Comparison of ENCODE assay signal across 26 cellular contexts in the genomic region with DNA sequence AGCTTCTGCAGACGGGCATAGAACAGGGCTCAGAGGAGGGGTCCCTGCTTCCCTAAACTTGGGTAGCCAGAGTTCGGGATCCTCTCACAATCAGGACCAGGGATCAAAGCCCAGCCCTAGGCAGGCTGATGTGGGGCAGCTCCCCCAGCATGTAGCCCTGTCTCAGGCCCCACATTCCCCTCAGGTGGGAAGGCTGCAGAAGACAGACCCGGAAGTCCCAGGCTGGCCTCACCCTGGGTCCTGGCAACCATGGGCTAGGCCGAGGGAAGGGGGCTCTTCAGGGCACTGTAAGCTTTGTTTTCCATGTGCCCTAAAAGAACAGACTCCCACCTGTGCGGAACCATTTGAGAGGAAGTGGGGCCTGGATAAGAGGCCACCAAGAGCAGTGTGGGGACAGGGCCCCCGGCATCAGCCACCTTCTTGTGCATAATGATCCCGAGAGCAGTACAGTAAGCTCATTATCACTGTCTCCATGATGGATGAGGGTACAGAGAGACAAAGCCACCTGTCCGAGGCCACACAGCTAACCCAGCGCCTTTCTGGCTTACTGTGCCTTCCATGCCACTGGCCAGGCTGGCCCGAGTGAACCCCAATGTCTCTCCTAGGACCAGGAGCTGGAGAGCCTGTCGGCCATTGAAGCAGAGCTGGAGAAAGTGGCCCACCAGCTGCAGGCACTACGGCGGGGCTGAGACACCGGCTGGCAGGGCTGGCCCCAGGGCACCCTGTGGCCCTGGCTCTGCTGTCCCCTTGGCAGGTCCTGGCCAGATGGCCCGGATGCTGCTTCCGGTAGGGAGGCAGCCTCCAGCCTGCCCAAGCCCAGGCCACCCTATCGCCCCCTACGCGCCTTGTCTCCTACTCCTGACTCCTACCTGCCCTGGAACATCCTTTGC. TPM values are rescaled to one million over a fixed set of nuclear protein-coding genes. Genes with fewer than 3 reads are reported as not detected.
"Had no signal": no experiment of that assay in that cellular context is flagged by ENCODE, and none has a peak within 500 bp of the region (broad histone marks: within the 10 kb centered on the region; RNA-seq: fewer than 3 reads in every experiment).

No MANE protein-coding gene starts in this region.

- H3K4me1 Mint-ChIP-seq: activated CD4-positive, alpha-beta T cell treated with anti-CD3 and anti-CD28 coated beads for 36 hours; activated naive CD8-positive, alpha-beta T cell treated with anti-CD3 and anti-CD28 coated beads, Interleukin-2, amount 10 ng/mL, durations not matched to agents 7 days and 5 days had no signal

- H3K4me1 ChIP-seq: adrenal gland, breast epithelium had no signal

- ATAC-seq: activated CD4-positive, alpha-beta T cell treated with anti-CD3 and anti-CD28 coated beads for 36 hours; activated CD8-positive, alpha-beta T cell treated with anti-CD3 and anti-CD28 coated beads, Interleukin-2, amount 10 ng/mL, durations not matched to agents 7 days and 5 days; PC-3 had no signal

- H3K27ac ChIP-seq: breast epithelium had no signal

- H3K9me3 ChIP-seq: adrenal gland, breast epithelium had no signal

- H3K9me3 Mint-ChIP-seq: activated naive CD8-positive, alpha-beta T cell treated with anti-CD3 and anti-CD28 coated beads, Interleukin-2, amount 10 ng/mL, durations not matched to agents 7 days and 5 days had no signal

- H3K27me3 Mint-ChIP-seq: activated CD4-positive, alpha-beta T cell treated with anti-CD3 and anti-CD28 coated beads for 36 hours; activated naive CD8-positive, alpha-beta T cell treated with anti-CD3 and anti-CD28 coated beads, Interleukin-2, amount 10 ng/mL, durations not matched to agents 7 days and 5 days had no signal

- H3K27me3 ChIP-seq: adrenal gland, breast epithelium had no signal

- FAIRE-seq: RCC 7860 had no signal

- DNase-seq: activated CD4-positive, alpha-beta T cell treated with anti-CD3 and anti-CD28 coated beads for 36 hours; activated CD4-positive, alpha-beta T cell treated with anti-CD3 and anti-CD28 coated beads, Interleukin-2, amount 50 U/mL, for 4 hours; activated CD4-positive, CD25-positive, alpha-beta regulatory T cell; activated CD8-positive, alpha-beta memory T cell treated with anti-CD3 and anti-CD28 coated beads, Interleukin-2, amount 50 U/mL, for 48 hours; activated CD8-positive, alpha-beta T cell treated with anti-CD3 and anti-CD28 coated beads, Interleukin-2, amount 10 ng/mL, durations not matched to agents 7 days and 5 days; activated naive CD4-positive, alpha-beta T cell treated with anti-CD3 and anti-CD28 coated beads, Interleukin-2, amount 50 U/mL, for 16 hours; activated naive CD8-positive, alpha-beta T cell treated with anti-CD3 and anti-CD28 coated beads, Interleukin-2, amount 10 ng/mL, durations not matched to agents 7 days and 5 days; activated T-cell treated with anti-CD3 and anti-CD28 coated beads, Interleukin-2, amount 50 U/mL, for 1 hour; adrenal gland; aorta; caudate nucleus; KG1; NCI-H1092; NCI-H1930; NCI-H2171 treated with DMSO at 0.1 percent for 48 hours; NCI-H226; NCI-H526; NCI-H774; PC-3; SIG-M5; SW 1271 had no signal

- H3K27ac Mint-ChIP-seq: activated CD4-positive, alpha-beta T cell treated with anti-CD3 and anti-CD28 coated beads for 36 hours; activated naive CD8-positive, alpha-beta T cell treated with anti-CD3 and anti-CD28 coated beads, Interleukin-2, amount 10 ng/mL, durations not matched to agents 7 days and 5 days had no signal

- H3K4me3 Mint-ChIP-seq: activated CD4-positive, alpha-beta T cell treated with anti-CD3 and anti-CD28 coated beads for 36 hours; activated CD8-positive, alpha-beta T cell treated with anti-CD3 and anti-CD28 coated beads, Interleukin-2, amount 10 ng/mL, durations not matched to agents 7 days and 5 days; activated naive CD8-positive, alpha-beta T cell treated with anti-CD3 and anti-CD28 coated beads, Interleukin-2, amount 10 ng/mL, durations not matched to agents 7 days and 5 days had no signal

- H3K36me3 Mint-ChIP-seq: activated naive CD8-positive, alpha-beta T cell treated with anti-CD3 and anti-CD28 coated beads, Interleukin-2, amount 10 ng/mL, durations not matched to agents 7 days and 5 days had no signal

- H3K36me3 ChIP-seq: adrenal gland, breast epithelium had no signal

- H3K4me3 ChIP-seq: adrenal gland, breast epithelium had no signal

RNA-seq across cellular contexts. Expression of a gene that starts 11.5 kb away (rescaled TPM):
- total RNA-seq: activated CD4-positive, alpha-beta T cell treated with anti-CD3 and anti-CD28 coated beads for 36 hours; activated CD8-positive, alpha-beta T cell treated with anti-CD3 and anti-CD28 coated beads, Interleukin-2, amount 10 ng/mL, durations not matched to agents 7 days and 5 days; activated naive CD8-positive, alpha-beta T cell treated with anti-CD3 and anti-CD28 coated beads, Interleukin-2, amount 10 ng/mL, durations not matched to agents 7 days and 5 days; aorta; LHCN-M2; M059J; PC-3; T-helper 1 cell treated with Interleukin-12 subunit alpha and Interleukin-12 subunit beta and Interleukin-4 antibody, amounts not matched to agents 30 ng/mL and 1 ng/mL, for 36 hours had no signal
